Comparison of ENCODE assay signal across 8 cellular contexts in the genomic region with DNA sequence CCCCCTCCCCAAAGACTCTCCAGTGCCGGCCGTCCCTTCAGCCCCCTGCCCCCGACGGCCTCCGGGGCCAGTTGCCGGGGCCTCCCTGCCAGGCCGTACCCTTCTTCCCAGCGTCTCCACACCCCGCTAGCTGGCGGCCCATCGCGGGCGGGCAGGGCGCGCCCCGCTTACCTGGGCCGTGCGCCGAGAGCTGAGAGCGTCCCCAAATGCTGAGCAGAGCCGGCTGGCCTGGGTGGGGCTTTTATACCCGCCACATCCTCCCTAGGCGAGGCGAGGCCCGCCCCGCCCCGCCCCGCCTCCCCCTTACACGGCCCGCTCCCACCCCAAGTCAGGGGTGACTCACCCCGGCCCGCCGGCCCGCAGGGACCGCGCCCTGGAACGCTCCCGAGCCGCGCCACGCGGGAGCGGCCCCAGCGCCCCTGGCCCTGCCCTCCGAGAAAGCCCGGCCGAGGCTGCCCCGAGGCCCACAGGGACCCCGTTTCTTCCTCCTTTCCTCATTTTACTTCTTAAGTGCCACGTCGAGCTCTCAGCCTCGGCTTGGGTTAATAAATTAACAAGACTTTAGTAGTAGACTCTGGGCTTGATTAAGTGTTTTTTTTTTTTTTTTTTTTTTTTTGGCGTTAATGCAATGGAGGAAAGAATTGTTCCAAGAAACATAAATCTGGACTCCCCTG. TPM values are rescaled to one million over a fixed set of nuclear protein-coding genes. Genes with fewer than 3 reads are reported as not detected.
A peak's percentile ranks its signal among the peaks of the same experiment; 100 is the strongest.
DNase-seq lines count a peak whose midpoint lies in the region; ATAC-seq and TF ChIP-seq lines count a peak whose summit lies in the region.

A gene (minus strand): TSS at position 215 of the 674 bp plus-strand sequence. CDS start 11,911 bp downstream, outside the sequence.

- no peaks in the 10 kb centered on the region for H3K27me3 ChIP-seq in liver (ENCODE audit: control insufficient read depth in 4 of 4, insufficient read depth in 4 of 4, low read length in 3 of 4)

- under 1% methylated on average over 53 of the region's 53 CpGs for WGBS in liver

- DNase-seq in HEK293T (ENCODE audit: extremely low spot score) (peak; percentile 57), MV-4-11 (lab: John Stamatoyannopoulos, UW) (peak; percentile 79), dedifferentiated amniotic fluid mesenchymal stem cell (ENCODE audit: extremely low spot score) (peak; percentile 79), SHP77 treated with DMSO at 0.1 percent for 48 hours (lab: John Stamatoyannopoulos, UW) (no peak)
- peak; percentile 85 for DNase-seq in activated CD4-positive, alpha-beta T cell treated with anti-CD3 and anti-CD28 coated beads for 48 hours
- peak; percentile 61 to 76 (median 68) for DNase-seq in stimulated activated CD4-positive, alpha-beta T cell treated with anti-CD3 and anti-CD28 coated beads, TNF-alpha, amount 100 ng/mL, for 48 hours (ENCODE audit: low read depth in 3 of 3)

- ATAC-seq in GM18502 (IDR thresholded peaks at IDR 0.05; ENCODE audit: poor library complexity, unreplicated experiment) = peak; percentile 74

- TF ChIP-seq RAD21 in liver (IDR thresholded peaks at IDR 0.05) = no peak

- peak within 1 kb of the TSS; percentile 84 for H3K27ac ChIP-seq in liver (ENCODE audit: low read depth in 1 of 2, low read length in 2 of 2)

- no peaks in the 10 kb centered on the region for H3K9me3 ChIP-seq in liver (ENCODE audit: control insufficient read depth in 4 of 4, low read length in 3 of 4)

- CTCF ChIA-PET in HEK293T (lab: Yijun Ruan, JAX) = no interaction called here

- H3K4me1 ChIP-seq in liver (ENCODE audit: control insufficient read depth in 4 of 4, insufficient read depth in 4 of 4, low read length in 3 of 4) = peaks cover 18 to 41% (median 31%) of the 10 kb centered on the region in 4 donors

- POLR2A ChIA-PET in HEK293T (lab: Yijun Ruan, JAX) = interaction anchor here (0.5 to 1.6 kb wide), 5 partner anchors 9 to 740 kb away, joined by 3 to 7 read pairs (median 3); no protein-coding TSS in a partner anchor

- no peaks in the 10 kb centered on the region for H3K36me3 ChIP-seq in liver (ENCODE audit: control insufficient read depth in 4 of 4, insufficient read depth in 3 of 4, low read depth in 1 of 4, low read length in 3 of 4)

- peak within 1 kb of the TSS; percentile 56 to 83 (median 78) for H3K4me3 ChIP-seq in liver (ENCODE audit: low read depth in 1 of 3, low read length in 3 of 3)

- peak within 1 kb of the TSS; percentile 68 to 86 for H3K9ac ChIP-seq in liver (ENCODE audit: low read depth in 1 of 2, low read length in 2 of 2)

- TF ChIP-seq CTCF in liver (IDR thresholded peaks at IDR 0.05; ENCODE audit: low read depth, low read length, missing input control) = no peak

TF ChIP-seq in HEK293T, 16 proteins besides CTCF, POLR2A, EP300 and RAD21:
- TF ChIP-seq NFRKB (IDR thresholded peaks at IDR 0.05) = no peak
- no peak for TF ChIP-seq CTBP1 (IDR thresholded peaks at IDR 0.05; ENCODE audit: borderline replicate concordance)
- 0 out of 2 replicates have a peak, but pooled peaks have one; percentile 44 for TF ChIP-seq ZNF384 (IDR thresholded peaks at IDR 0.05)

TF ChIP-seq in liver, 16 proteins besides CTCF, POLR2A, EP300 and RAD21:
- TF ChIP-seq, protein P1, sequence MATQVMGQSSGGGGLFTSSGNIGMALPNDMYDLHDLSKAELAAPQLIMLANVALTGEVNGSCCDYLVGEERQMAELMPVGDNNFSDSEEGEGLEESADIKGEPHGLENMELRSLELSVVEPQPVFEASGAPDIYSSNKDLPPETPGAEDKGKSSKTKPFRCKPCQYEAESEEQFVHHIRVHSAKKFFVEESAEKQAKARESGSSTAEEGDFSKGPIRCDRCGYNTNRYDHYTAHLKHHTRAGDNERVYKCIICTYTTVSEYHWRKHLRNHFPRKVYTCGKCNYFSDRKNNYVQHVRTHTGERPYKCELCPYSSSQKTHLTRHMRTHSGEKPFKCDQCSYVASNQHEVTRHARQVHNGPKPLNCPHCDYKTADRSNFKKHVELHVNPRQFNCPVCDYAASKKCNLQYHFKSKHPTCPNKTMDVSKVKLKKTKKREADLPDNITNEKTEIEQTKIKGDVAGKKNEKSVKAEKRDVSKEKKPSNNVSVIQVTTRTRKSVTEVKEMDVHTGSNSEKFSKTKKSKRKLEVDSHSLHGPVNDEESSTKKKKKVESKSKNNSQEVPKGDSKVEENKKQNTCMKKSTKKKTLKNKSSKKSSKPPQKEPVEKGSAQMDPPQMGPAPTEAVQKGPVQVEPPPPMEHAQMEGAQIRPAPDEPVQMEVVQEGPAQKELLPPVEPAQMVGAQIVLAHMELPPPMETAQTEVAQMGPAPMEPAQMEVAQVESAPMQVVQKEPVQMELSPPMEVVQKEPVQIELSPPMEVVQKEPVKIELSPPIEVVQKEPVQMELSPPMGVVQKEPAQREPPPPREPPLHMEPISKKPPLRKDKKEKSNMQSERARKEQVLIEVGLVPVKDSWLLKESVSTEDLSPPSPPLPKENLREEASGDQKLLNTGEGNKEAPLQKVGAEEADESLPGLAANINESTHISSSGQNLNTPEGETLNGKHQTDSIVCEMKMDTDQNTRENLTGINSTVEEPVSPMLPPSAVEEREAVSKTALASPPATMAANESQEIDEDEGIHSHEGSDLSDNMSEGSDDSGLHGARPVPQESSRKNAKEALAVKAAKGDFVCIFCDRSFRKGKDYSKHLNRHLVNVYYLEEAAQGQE (IDR thresholded peaks at IDR 0.05) = no peak
- TF ChIP-seq, protein P2, sequence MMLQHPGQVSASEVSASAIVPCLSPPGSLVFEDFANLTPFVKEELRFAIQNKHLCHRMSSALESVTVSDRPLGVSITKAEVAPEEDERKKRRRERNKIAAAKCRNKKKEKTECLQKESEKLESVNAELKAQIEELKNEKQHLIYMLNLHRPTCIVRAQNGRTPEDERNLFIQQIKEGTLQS (IDR thresholded peaks at IDR 0.05) = no peak
- TF ChIP-seq FOXA1 (IDR thresholded peaks at IDR 0.05) (no peak), YY1 (IDR thresholded peaks at IDR 0.05) (no peak), FOXA2 (IDR thresholded peaks at IDR 0.05) (no peak), HNF4G (IDR thresholded peaks at IDR 0.05) (no peak), GABPA (IDR thresholded peaks at IDR 0.05 in 1 of 2, conservative IDR thresholded peaks at IDR 0.05 in 1 of 2) (no peak), NR2F2 (IDR thresholded peaks at IDR 0.05) (no peak), HNF4A (conservative IDR thresholded peaks at IDR 0.05) (no peak), SP1 (IDR thresholded peaks at IDR 0.05) (no peak), RXRA (IDR thresholded peaks at IDR 0.05) (no peak), TAF1 (conservative IDR thresholded peaks at IDR 0.05) (no peak), JUND (IDR thresholded peaks at IDR 0.05) (no peak), EGR1 (IDR thresholded peaks at IDR 0.05; ENCODE audit: low read depth in 2 of 2) (no peak)
- TF ChIP-seq, protein P3, sequence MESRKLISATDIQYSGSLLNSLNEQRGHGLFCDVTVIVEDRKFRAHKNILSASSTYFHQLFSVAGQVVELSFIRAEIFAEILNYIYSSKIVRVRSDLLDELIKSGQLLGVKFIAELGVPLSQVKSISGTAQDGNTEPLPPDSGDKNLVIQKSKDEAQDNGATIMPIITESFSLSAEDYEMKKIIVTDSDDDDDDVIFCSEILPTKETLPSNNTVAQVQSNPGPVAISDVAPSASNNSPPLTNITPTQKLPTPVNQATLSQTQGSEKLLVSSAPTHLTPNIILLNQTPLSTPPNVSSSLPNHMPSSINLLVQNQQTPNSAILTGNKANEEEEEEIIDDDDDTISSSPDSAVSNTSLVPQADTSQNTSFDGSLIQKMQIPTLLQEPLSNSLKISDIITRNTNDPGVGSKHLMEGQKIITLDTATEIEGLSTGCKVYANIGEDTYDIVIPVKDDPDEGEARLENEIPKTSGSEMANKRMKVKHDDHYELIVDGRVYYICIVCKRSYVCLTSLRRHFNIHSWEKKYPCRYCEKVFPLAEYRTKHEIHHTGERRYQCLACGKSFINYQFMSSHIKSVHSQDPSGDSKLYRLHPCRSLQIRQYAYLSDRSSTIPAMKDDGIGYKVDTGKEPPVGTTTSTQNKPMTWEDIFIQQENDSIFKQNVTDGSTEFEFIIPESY (IDR thresholded peaks at IDR 0.05) = no peak
- TF ChIP-seq, protein P4, sequence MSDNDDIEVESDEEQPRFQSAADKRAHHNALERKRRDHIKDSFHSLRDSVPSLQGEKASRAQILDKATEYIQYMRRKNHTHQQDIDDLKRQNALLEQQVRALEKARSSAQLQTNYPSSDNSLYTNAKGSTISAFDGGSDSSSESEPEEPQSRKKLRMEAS (IDR thresholded peaks at IDR 0.05) = no peak

RNA-seq across cellular contexts. Expression of the gene that starts here (rescaled TPM):
- total RNA-seq in liver = 100 to 1,000 TPM in 1 of 2 donors, 10 to 100 TPM in 1; 88.4 to 138 TPM
- polyA plus RNA-seq in liver = 100 to 1,000 TPM in 1 of 2 donors, 10 to 100 TPM in 1; 62.7 to 125 TPM
